ENCODE assay signal across 9 cellular contexts in the genomic region with DNA sequence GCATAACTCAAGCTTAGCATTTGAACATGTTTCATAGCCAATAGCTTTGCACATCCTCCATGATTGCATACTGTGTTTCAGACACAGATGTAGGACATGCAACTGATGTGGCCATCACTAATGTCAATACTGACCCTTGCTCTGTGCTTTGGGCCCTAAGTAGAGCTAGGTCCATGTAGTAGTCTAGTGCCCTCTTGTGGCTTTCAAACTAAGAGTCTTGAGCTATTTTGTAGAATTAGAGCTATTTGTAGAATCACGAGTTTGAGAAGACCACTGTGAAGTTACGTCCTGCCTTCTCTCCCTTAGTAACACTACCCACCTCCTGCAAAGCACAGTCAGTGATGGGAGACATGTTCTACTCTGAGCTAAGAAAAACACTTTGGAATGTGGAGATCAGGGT.
DNase-seq lines count a peak whose midpoint lies in the region; ATAC-seq and TF ChIP-seq lines count a peak whose summit lies in the region.
"Had no signal": no experiment of that assay in that cellular context is flagged by ENCODE, and none has a peak within 500 bp of the region (broad histone marks: within the 10 kb centered on the region; RNA-seq: fewer than 3 reads in every experiment).

No MANE protein-coding gene starts in this region.

- H3K4me1 Mint-ChIP-seq in stimulated activated naive CD8-positive, alpha-beta T cell treated with anti-CD3 and anti-CD28 coated beads, Interleukin-15, amount 100 ng/mL, for 72 hours: peaks cover 19% of the 10 kb centered on the region

- H3K36me3 ChIP-seq in breast epithelium (no peaks in the 10 kb centered on the region), right lobe of liver (no peaks in the 10 kb centered on the region)

- H3K27ac ChIP-seq in breast epithelium (no peak overlapping the region), right lobe of liver (no peak overlapping the region)

- intact Hi-C loops in breast epithelium (cut with DNase I; ENCODE audit: low total_unique reads): no loop called here
- intact Hi-C loops in right lobe of liver (cut with DNase I): no loop called here

- no peaks in the 10 kb centered on the region for H3K27me3 ChIP-seq in breast epithelium
- no peaks in the 10 kb centered on the region for H3K27me3 ChIP-seq in right lobe of liver

- peaks cover 26% of the 10 kb centered on the region for H3K27me3 Mint-ChIP-seq in stimulated activated naive CD8-positive, alpha-beta T cell treated with anti-CD3 and anti-CD28 coated beads, Interleukin-15, amount 100 ng/mL, for 72 hours

- ATAC-seq in stimulated activated naive CD8-positive, alpha-beta T cell treated with anti-CD3 and anti-CD28 coated beads, Interleukin-15, amount 100 ng/mL, for 72 hours: peak; percentile 66
- ATAC-seq in stimulated activated naive CD8-positive, alpha-beta T cell treated with anti-CD3 and anti-CD28 coated beads, Interleukin-15, Interleukin-2, amounts not matched to agents 100 U/mL and 50 U/mL, for 24 hours: no peak
- peak; percentile 78 to 86 (median 84) for ATAC-seq in right lobe of liver
- ATAC-seq in GM21786 (IDR thresholded peaks at IDR 0.05; ENCODE audit: unreplicated experiment): no peak
- no peak for ATAC-seq in HG02840 (IDR thresholded peaks at IDR 0.05; ENCODE audit: low FRiP score, unreplicated experiment)

- TF ChIP-seq CTCF in breast epithelium (IDR thresholded peaks at IDR 0.05) (peak in 2 of 3 donors; percentile 45 to 47), right lobe of liver (IDR thresholded peaks at IDR 0.05) (peak; percentile 51 to 63 (median 55))

- H3K27ac Mint-ChIP-seq in stimulated activated naive CD8-positive, alpha-beta T cell treated with anti-CD3 and anti-CD28 coated beads, Interleukin-15, amount 100 ng/mL, for 72 hours: no peak overlapping the region
- H3K27ac Mint-ChIP-seq: activated naive CD4-positive, alpha-beta T cell treated with anti-CD3 and anti-CD28 coated beads, Interleukin-2, amount 50 U/mL, for 24 hours had no signal

- H3K4me1 ChIP-seq in breast epithelium: no peaks in the 10 kb centered on the region
- H3K4me1 ChIP-seq in right lobe of liver: no peaks in the 10 kb centered on the region

- H3K4me3 ChIP-seq in breast epithelium (no peak overlapping the region), right lobe of liver (no peak overlapping the region)

- TF ChIP-seq POLR2A in breast epithelium (IDR thresholded peaks at IDR 0.05) (no peak), right lobe of liver (IDR thresholded peaks at IDR 0.05) (no peak)

- no peaks in the 10 kb centered on the region for H3K9me3 ChIP-seq in breast epithelium
- H3K9me3 ChIP-seq in right lobe of liver: no peaks in the 10 kb centered on the region

- 8% methylated on average over 2 of the region's 2 CpGs for WGBS in right lobe of liver (ENCODE audit: insufficient coverage, low coverage, low lambda C conversion rate, missing lambda C conversion rate)

- no peak overlapping the region for H3K4me3 Mint-ChIP-seq in stimulated activated naive CD8-positive, alpha-beta T cell treated with anti-CD3 and anti-CD28 coated beads, Interleukin-15, amount 100 ng/mL, for 72 hours
- H3K4me3 Mint-ChIP-seq: activated naive CD4-positive, alpha-beta T cell treated with anti-CD3 and anti-CD28 coated beads, Interleukin-2, amount 50 U/mL, for 24 hours had no signal

- DNase-seq in stimulated activated naive CD8-positive, alpha-beta T cell treated with anti-CD3 and anti-CD28 coated beads, Interleukin-15, amount 100 ng/mL, for 72 hours: no peak
- no peak for DNase-seq in stimulated activated naive CD8-positive, alpha-beta T cell treated with anti-CD3 and anti-CD28 coated beads, Interleukin-15, Interleukin-2, amounts not matched to agents 100 U/mL and 50 U/mL, for 24 hours
- DNase-seq in NCI-H345 (lab: John Stamatoyannopoulos, UW) (peak; percentile 21), breast epithelium (ENCODE audit: low spot score in 2 of 2) (no peak), right lobe of liver (no peak), D341Med (ENCODE audit: low spot score) (no peak)

- peaks cover 0 to 9% of the 10 kb centered on the region in 2 donors for H3K9me3 Mint-ChIP-seq in stimulated activated naive CD8-positive, alpha-beta T cell treated with anti-CD3 and anti-CD28 coated beads, Interleukin-15, amount 100 ng/mL, for 72 hours
- H3K9me3 Mint-ChIP-seq: activated naive CD4-positive, alpha-beta T cell treated with anti-CD3 and anti-CD28 coated beads, Interleukin-2, amount 50 U/mL, for 24 hours had no signal

Comparison
In these comparisons a context has a peak if more than half of its experiments do, and no peak if none do; other contexts are left out.
1. ATAC-seq: peak in stimulated activated naive CD8-positive, alpha-beta T cell treated with anti-CD3 and anti-CD28 coated beads, Interleukin-15, amount 100 ng/mL, for 72 hours (single experiment) and right lobe of liver (4 of 4); none in stimulated activated naive CD8-positive, alpha-beta T cell treated with anti-CD3 and anti-CD28 coated beads, Interleukin-15, Interleukin-2, amounts not matched to agents 100 U/mL and 50 U/mL, for 24 hours (single experiment), GM21786 (single experiment) and HG02840 (single experiment).